In genomic region chr15:95422255-95422654, GRCh38 we compare ENCODE assay signal across 27 cellular contexts.
"Had no signal": no experiment of that assay in that cellular context is flagged by ENCODE, and none has a peak within 500 bp of the region (broad histone marks: within the 10 kb centered on the region; RNA-seq: fewer than 3 reads in every experiment).

No MANE protein-coding gene starts in this region.

- FAIRE-seq: urothelium cell line had no signal

- H3K4me1 ChIP-seq: stomach, suprapubic skin, testis, thyroid gland, tibial nerve, transverse colon, upper lobe of left lung, upper lobe of right lung, uterus, vagina had no signal

- ATAC-seq: stimulated activated effector memory CD8-positive, alpha-beta T cell treated with anti-CD3 and anti-CD28 coated beads, Interleukin-12 subunit alpha, Interleukin-12 subunit beta, amount 100 ng/mL, for 72 hours; stimulated activated memory B cell treated with anti-CD40 and anti-IgM and Interleukin-4, amounts not matched to agents 10 μg/mL and 1 μg/mL and 100 μg/mL, for 72 hours; stimulated activated naive B cell treated with anti-CD40 and anti-IgM and Interleukin-4, amounts not matched to agents 10 μg/mL and 1 μg/mL and 100 μg/mL, for 72 hours; stimulated activated naive CD8-positive, alpha-beta T cell treated with anti-CD3 and anti-CD28 coated beads, Interleukin-15, amount 100 ng/mL, for 72 hours; stimulated activated naive CD8-positive, alpha-beta T cell treated with anti-CD3 and anti-CD28 coated beads, Interleukin-15, Interleukin-2, amounts not matched to agents 100 U/mL and 50 U/mL, for 24 hours; upper lobe of right lung had no signal

- H3K27me3 ChIP-seq: stomach, suprapubic skin, testis, thyroid gland, tibial artery, tibial nerve, transverse colon, upper lobe of left lung, upper lobe of right lung, uterus, vagina had no signal

- DNase-seq: stimulated activated CD4-positive, alpha-beta T cell treated with anti-CD3 and anti-CD28 coated beads, Interleukin-2, amount 100 ng/mL, for 48 hours; stimulated activated CD4-positive, alpha-beta T cell treated with anti-CD3 and anti-CD28 coated beads, Interleukin-4, amount 100 ng/mL, for 1 hour; stimulated activated CD4-positive, alpha-beta T cell treated with anti-CD3 and anti-CD28 coated beads, Interleukin-4, amount 100 ng/mL, for 24 hours; stimulated activated CD4-positive, alpha-beta T cell treated with anti-CD3 and anti-CD28 coated beads, Interleukin-4, amount 100 ng/mL, for 4 hours; stimulated activated CD8-positive, alpha-beta memory T cell treated with anti-CD3 and anti-CD28 coated beads, Interleukin-4, amount 100 ng/mL, for 48 hours; stimulated activated naive B cell treated with anti-CD40 and anti-IgM and Interleukin-4, amounts not matched to agents 10 μg/mL and 1 μg/mL and 100 μg/mL, for 72 hours; stimulated activated naive CD4-positive, alpha-beta T cell; stimulated activated naive CD4-positive, alpha-beta T cell treated with Interleukin-2 at 50 U/mL for 16 hours; stimulated activated naive CD8-positive, alpha-beta T cell treated with anti-CD3 and anti-CD28 coated beads, Interleukin-15, amount 100 ng/mL, for 72 hours; stimulated activated naive CD8-positive, alpha-beta T cell treated with anti-CD3 and anti-CD28 coated beads, Interleukin-15, Interleukin-2, amounts not matched to agents 100 U/mL and 50 U/mL, for 24 hours; stomach; substantia nigra; testis; thyroid gland; tibial artery; transverse colon; trophoblast cell; upper lobe of left lung; upper lobe of right lung; uterus had no signal

- H3K27ac ChIP-seq: stomach, suprapubic skin, testis, thoracic aorta, thyroid gland, tibial artery, tibial nerve, transverse colon, upper lobe of left lung, upper lobe of right lung, uterus, vagina had no signal

- H3K9me3 ChIP-seq: testis, thoracic aorta, thyroid gland, tibial artery, upper lobe of right lung, uterus, vagina had no signal

- H3K4me3 ChIP-seq: stomach, suprapubic skin, testis, thoracic aorta, thyroid gland, tibial artery, tibial nerve, transverse colon, upper lobe of left lung, upper lobe of right lung, uterus, vagina had no signal

- H3K36me3 ChIP-seq: stomach, suprapubic skin, thoracic aorta, thyroid gland, tibial artery, tibial nerve, transverse colon, upper lobe of left lung, upper lobe of right lung, uterus, vagina had no signal
